In genomic region chr6:110561016-110561396, GRCh38 we compare ENCODE assay signal across 28 cellular contexts.
DNase-seq lines count a peak whose midpoint lies in the region; ATAC-seq lines count a peak whose summit lies in the region.
"Had no signal": no experiment of that assay in that cellular context is flagged by ENCODE, and none has a peak within 500 bp of the region (broad histone marks: within the 10 kb centered on the region; RNA-seq: fewer than 3 reads in every experiment).

No MANE protein-coding gene starts in this region.

- intact Hi-C loops in CD4-positive, alpha-beta memory T cell (cut with micrococcal nuclease), result no loop called here

- CTCF ChIA-PET in CD4-positive, alpha-beta memory T cell (lab: Charles Lee; ENCODE audit: partially characterized antibody), result interaction anchor here (0.8 to 2.5 kb wide), 12 partner anchors 20 to 318 kb away, joined by 3 to 11 read pairs (median 4); partner anchors contain the start of gene CDK19
- CTCF ChIA-PET in T-cell (lab: Charles Lee), result interaction anchor here in 1 of 2 donors (0.6 kb wide), 1 partner anchor 387 kb away, joined by 4 read pairs; no protein-coding TSS in a partner anchor

- no peak overlapping the region for H3K4me2 ChIP-seq in mesendoderm (ENCODE audit: low read length)
- H3K4me2 ChIP-seq: smooth muscle cell had no signal

- no peak overlapping the region for H3K4me3 ChIP-seq in CD4-positive, alpha-beta memory T cell (ENCODE audit: low read length in 2 of 2)
- H3K4me3 ChIP-seq in mesendoderm (ENCODE audit: low read length), result no peak overlapping the region
- H3K4me3 ChIP-seq: esophagus muscularis mucosa, GM23248, left lung, right atrium auricular region, smooth muscle cell, thoracic aorta, uterus had no signal

- no peaks in the 10 kb centered on the region for H3K79me1 ChIP-seq in mesendoderm (ENCODE audit: low read length)

- POLR2A ChIA-PET in CD4-positive, alpha-beta memory T cell (lab: Charles Lee; ENCODE audit: partially characterized antibody), result interaction anchor here (1.0 to 4.4 kb wide), 12 partner anchors 8 to 1178 kb away, joined by 3 to 55 read pairs (median 4); partner anchors contain the start of genes AMD1, CDK19 and GTF3C6
- POLR2A ChIA-PET in T-cell (lab: Charles Lee), result interaction anchor here in 1 of 2 donors (1.2 kb wide), 1 partner anchor 313 kb away, joined by 4 read pairs; the partner anchor contains the start of gene AMD1

- no peak for DNase-seq in activated T-cell treated with anti-CD3 and anti-CD28 coated beads, Interleukin-2, amount 50 U/mL, for 72 hours
- DNase-seq in activated T-cell treated with anti-CD3 and anti-CD28 coated beads, Interleukin-2, amount 50 U/mL, for 1 hour, result no peak
- no peak for DNase-seq in CD4-positive, alpha-beta memory T cell
- DNase-seq in T-cell, result no peak
- no peak for DNase-seq in mesendoderm
- DNase-seq: ACHN; activated CD4-positive, CD25-positive, alpha-beta regulatory T cell; activated gamma-delta T cell; amniotic stem cell; Calu3; cerebellar nuclear complex; foreskin fibroblast; GM23248; head of caudate nucleus; islet precursor cell; left lung; NCI-H1417 treated with DMSO at 0.1 percent for 48 hours; SIG-M5; uterus had no signal

- H3K79me2 ChIP-seq in mesendoderm (ENCODE audit: control insufficient read depth, insufficient read depth, low read length), result no peaks in the 10 kb centered on the region

- no peak overlapping the region for H3K23ac ChIP-seq in mesendoderm (ENCODE audit: low read length)

- peak overlapping the region in 1 of 2 donors; percentile 65 for H3K4me3 Mint-ChIP-seq in activated T-cell treated with anti-CD3 and anti-CD28 coated beads, Interleukin-2, amount 50 U/mL, for 72 hours
- H3K4me3 Mint-ChIP-seq in CD4-positive, alpha-beta memory T cell, result peak overlapping the region in 7 of 8 donors; percentile 29 to 81 (median 77)
- H3K4me3 Mint-ChIP-seq in T-cell, result peak overlapping the region in 1 of 3 donors; percentile 62
- no peak overlapping the region for H3K4me3 Mint-ChIP-seq in stimulated activated memory B cell treated with anti-CD40 and anti-IgM and Interleukin-4, amounts not matched to agents 10 μg/mL and 1 μg/mL and 100 μg/mL, for 72 hours
- H3K4me3 Mint-ChIP-seq: brain; stimulated activated naive CD8-positive, alpha-beta T cell treated with anti-CD3 and anti-CD28 coated beads, Interleukin-15, Interleukin-2, amounts not matched to agents 100 ng/mL and 50 ng/mL, for 24 hours had no signal

- peaks cover 22% of the 10 kb centered on the region for H3K4me1 Mint-ChIP-seq in activated T-cell treated with anti-CD3 and anti-CD28 coated beads, Interleukin-2, amount 50 U/mL, for 72 hours (ENCODE audit: low read depth)
- H3K4me1 Mint-ChIP-seq in CD4-positive, alpha-beta memory T cell, result peaks cover 35 to 68% (median 48%) of the 10 kb centered on the region in 4 donors
- H3K4me1 Mint-ChIP-seq in T-cell, result peaks cover 34 to 45% (median 45%) of the 10 kb centered on the region in 3 donors
- H3K4me1 Mint-ChIP-seq in stimulated activated memory B cell treated with anti-CD40 and anti-IgM and Interleukin-4, amounts not matched to agents 10 μg/mL and 1 μg/mL and 100 μg/mL, for 72 hours, result peaks cover 33% of the 10 kb centered on the region

- no CpG with 5 or more reads among the region's 5 CpGs for WGBS in mesendoderm (ENCODE audit: extremely low coverage, insufficient coverage, low lambda C conversion rate)

- H3K9me3 Mint-ChIP-seq in activated T-cell treated with anti-CD3 and anti-CD28 coated beads, Interleukin-2, amount 50 U/mL, for 72 hours, result peaks cover 0 to 7% of the 10 kb centered on the region in 2 donors
- H3K9me3 Mint-ChIP-seq in CD4-positive, alpha-beta memory T cell, result peaks cover 0 to 8% (median 1%) of the 10 kb centered on the region in 8 donors
- H3K9me3 Mint-ChIP-seq in T-cell, result peaks cover 0 to 6% (median 2%) of the 10 kb centered on the region in 3 donors
- H3K9me3 Mint-ChIP-seq in stimulated activated memory B cell treated with anti-CD40 and anti-IgM and Interleukin-4, amounts not matched to agents 10 μg/mL and 1 μg/mL and 100 μg/mL, for 72 hours, result no peaks in the 10 kb centered on the region
- H3K9me3 Mint-ChIP-seq: stimulated activated naive CD8-positive, alpha-beta T cell treated with anti-CD3 and anti-CD28 coated beads, Interleukin-15, Interleukin-2, amounts not matched to agents 100 ng/mL and 50 ng/mL, for 24 hours had no signal

- no peaks in the 10 kb centered on the region for H3K27me3 ChIP-seq in CD4-positive, alpha-beta memory T cell (ENCODE audit: insufficient read depth, low read length)
- H3K27me3 ChIP-seq in mesendoderm (ENCODE audit: insufficient read depth, low read length, poor library complexity), result no peaks in the 10 kb centered on the region
- H3K27me3 ChIP-seq: esophagus muscularis mucosa, left lung, right atrium auricular region, uterus had no signal

- H4K8ac ChIP-seq in mesendoderm (ENCODE audit: low read depth, low read length), result no peak overlapping the region

- peaks cover 38% of the 10 kb centered on the region for H3K4me1 ChIP-seq in CD4-positive, alpha-beta memory T cell (ENCODE audit: insufficient read depth, low read length)
- no peaks in the 10 kb centered on the region for H3K4me1 ChIP-seq in mesendoderm (ENCODE audit: control insufficient read depth, low read depth, low read length)
- H3K4me1 ChIP-seq: left lung, uterus had no signal

- H3K18ac ChIP-seq in mesendoderm (ENCODE audit: low read length), result no peak overlapping the region

- H3K9me3 ChIP-seq in CD4-positive, alpha-beta memory T cell (ENCODE audit: control insufficient read depth in 1 of 2, low read length in 2 of 2), result no peaks in the 10 kb centered on the region
- H3K9me3 ChIP-seq: esophagus muscularis mucosa, thoracic aorta, uterus had no signal

- H2AK5ac ChIP-seq in mesendoderm (ENCODE audit: low read length), result no peak overlapping the region

- H2BK120ac ChIP-seq in mesendoderm (ENCODE audit: low read depth, low read length), result no peak overlapping the region

- H3K27ac Mint-ChIP-seq in activated T-cell treated with anti-CD3 and anti-CD28 coated beads, Interleukin-2, amount 50 U/mL, for 72 hours, result peak overlapping the region; percentile 84
- peak overlapping the region; percentile 31 to 93 (median 91) for H3K27ac Mint-ChIP-seq in CD4-positive, alpha-beta memory T cell
- H3K27ac Mint-ChIP-seq in T-cell, result peak overlapping the region; percentile 86 to 90
- peak overlapping the region; percentile 81 for H3K27ac Mint-ChIP-seq in stimulated activated memory B cell treated with anti-CD40 and anti-IgM and Interleukin-4, amounts not matched to agents 10 μg/mL and 1 μg/mL and 100 μg/mL, for 72 hours
- H3K27ac Mint-ChIP-seq: brain; stimulated activated naive CD8-positive, alpha-beta T cell treated with anti-CD3 and anti-CD28 coated beads, Interleukin-15, Interleukin-2, amounts not matched to agents 100 ng/mL and 50 ng/mL, for 24 hours had no signal

- H3K9ac ChIP-seq in mesendoderm (ENCODE audit: low read length), result no peak overlapping the region
- H3K9ac ChIP-seq: GM23248 had no signal

- peak overlapping the region; percentile 23 for H3K27ac ChIP-seq in CD4-positive, alpha-beta memory T cell (ENCODE audit: low read depth, low read length)
- H3K27ac ChIP-seq in mesendoderm (ENCODE audit: low read depth, low read length), result no peak overlapping the region
- H3K27ac ChIP-seq: esophagus muscularis mucosa, GM23248, left lung, right atrium auricular region, thoracic aorta, uterus had no signal

- no peak overlapping the region for H4K5ac ChIP-seq in mesendoderm (ENCODE audit: low read length)

- H3K36me3 Mint-ChIP-seq in activated T-cell treated with anti-CD3 and anti-CD28 coated beads, Interleukin-2, amount 50 U/mL, for 72 hours (ENCODE audit: insufficient read depth in 2 of 2), result no peaks in the 10 kb centered on the region
- H3K36me3 Mint-ChIP-seq in CD4-positive, alpha-beta memory T cell, result no peaks in the 10 kb centered on the region
- no peaks in the 10 kb centered on the region for H3K36me3 Mint-ChIP-seq in T-cell
- H3K36me3 Mint-ChIP-seq in stimulated activated memory B cell treated with anti-CD40 and anti-IgM and Interleukin-4, amounts not matched to agents 10 μg/mL and 1 μg/mL and 100 μg/mL, for 72 hours, result no peaks in the 10 kb centered on the region
- H3K36me3 Mint-ChIP-seq: brain had no signal

- no peak overlapping the region for H2BK15ac ChIP-seq in mesendoderm (replicated peaks; ENCODE audit: low read depth)

- no peaks in the 10 kb centered on the region for H3K36me3 ChIP-seq in CD4-positive, alpha-beta memory T cell (ENCODE audit: insufficient read depth, low read length)
- H3K36me3 ChIP-seq in mesendoderm (ENCODE audit: control insufficient read depth, insufficient read depth, low read length), result no peaks in the 10 kb centered on the region
- H3K36me3 ChIP-seq: esophagus muscularis mucosa, left lung, right atrium auricular region, thoracic aorta, uterus had no signal

- H3K27me3 Mint-ChIP-seq in activated T-cell treated with anti-CD3 and anti-CD28 coated beads, Interleukin-2, amount 50 U/mL, for 72 hours (ENCODE audit: low read depth), result no peaks in the 10 kb centered on the region
- H3K27me3 Mint-ChIP-seq in CD4-positive, alpha-beta memory T cell, result no peaks in the 10 kb centered on the region
- H3K27me3 Mint-ChIP-seq in T-cell, result no peaks in the 10 kb centered on the region
- no peaks in the 10 kb centered on the region for H3K27me3 Mint-ChIP-seq in stimulated activated memory B cell treated with anti-CD40 and anti-IgM and Interleukin-4, amounts not matched to agents 10 μg/mL and 1 μg/mL and 100 μg/mL, for 72 hours
- H3K27me3 Mint-ChIP-seq: stimulated activated naive CD8-positive, alpha-beta T cell treated with anti-CD3 and anti-CD28 coated beads, Interleukin-15, Interleukin-2, amounts not matched to agents 100 ng/mL and 50 ng/mL, for 24 hours had no signal

- no peak overlapping the region for H3K4ac ChIP-seq in mesendoderm (ENCODE audit: low read depth, low read length)

- no peak overlapping the region for H2BK5ac ChIP-seq in mesendoderm (ENCODE audit: low read length)

- ATAC-seq in activated T-cell treated with anti-CD3 and anti-CD28 coated beads, Interleukin-2, amount 50 U/mL, for 72 hours (replicated peaks in 1 of 2), result no peak
- no peak for ATAC-seq in T-cell (replicated peaks in 1 of 4)
- no peak for ATAC-seq in stimulated activated memory B cell treated with anti-CD40 and anti-IgM and Interleukin-4, amounts not matched to agents 10 μg/mL and 1 μg/mL and 100 μg/mL, for 72 hours
- ATAC-seq in HG02763 (IDR thresholded peaks at IDR 0.05; ENCODE audit: unreplicated experiment), result no peak
- ATAC-seq: left lung, Panc1 had no signal

- no peak overlapping the region for H3K56ac ChIP-seq in mesendoderm (ENCODE audit: low read length)
